24 cellular contexts compared by ENCODE assay signal in genomic region chr2:169916623-169917022, GRCh38.
"Had no signal": no experiment of that assay in that cellular context is flagged by ENCODE, and none has a peak within 500 bp of the region (broad histone marks: within the 10 kb centered on the region; RNA-seq: fewer than 3 reads in every experiment).

No MANE protein-coding gene starts in this region.

- H3K27me3 ChIP-seq: brain microvascular endothelial cell, cardiac muscle cell had no signal

- H3K9ac ChIP-seq: KMS-11 had no signal

- DNase-seq: activated CD4-positive, alpha-beta T cell treated with anti-CD3 and anti-CD28 coated beads for 4 hours; activated CD4-positive, alpha-beta T cell treated with anti-CD3 and anti-CD28 coated beads, Interleukin-2, amount 50 U/mL, for 4 hours; activated CD8-positive, alpha-beta memory T cell treated with anti-CD3 and anti-CD28 coated beads, Interleukin-2, amount 50 U/mL, for 48 hours; activated CD8-positive, alpha-beta T cell treated with anti-CD3 and anti-CD28 coated beads, Interleukin-2, amount 10 ng/mL, durations not matched to agents 7 days and 5 days; activated gamma-delta T cell treated with Interleukin-2 at 50 U/mL for 16 hours; activated naive CD4-positive, alpha-beta T cell treated with anti-CD3 and anti-CD28 coated beads, Interleukin-2, amount 10 ng/mL, durations not matched to agents 7 days and 5 days; activated naive CD8-positive, alpha-beta T cell treated with anti-CD3 and anti-CD28 coated beads for 36 hours; activated T-cell treated with anti-CD3 and anti-CD28 coated beads, Interleukin-2, amount 50 U/mL, for 24 hours; brain microvascular endothelial cell; cerebellar nuclear complex; NCI-H1092; NCI-H1417 treated with DMSO at 0.1 percent for 48 hours; NCI-H1694; NCI-H2029; NCI-H2107; NCI-H2171 treated with DMSO at 0.1 percent for 48 hours; NCI-H226; NCI-H526; NCI-H774; SIG-M5; T-cell had no signal

- H3K4me3 ChIP-seq: cardiac muscle cell had no signal

- H3K27ac Mint-ChIP-seq: activated CD8-positive, alpha-beta T cell treated with anti-CD3 and anti-CD28 coated beads, Interleukin-2, amount 10 ng/mL, durations not matched to agents 7 days and 5 days; activated naive CD4-positive, alpha-beta T cell treated with anti-CD3 and anti-CD28 coated beads, Interleukin-2, amount 10 ng/mL, durations not matched to agents 7 days and 5 days; activated naive CD8-positive, alpha-beta T cell treated with anti-CD3 and anti-CD28 coated beads for 36 hours; activated T-cell treated with anti-CD3 and anti-CD28 coated beads, Interleukin-2, amount 50 U/mL, for 24 hours; T-cell had no signal

- H3K27ac ChIP-seq: brain microvascular endothelial cell, cardiac muscle cell, KMS-11, VCaP had no signal

- H3K4me3 Mint-ChIP-seq: activated CD8-positive, alpha-beta T cell treated with anti-CD3 and anti-CD28 coated beads, Interleukin-2, amount 10 ng/mL, durations not matched to agents 7 days and 5 days; activated naive CD4-positive, alpha-beta T cell treated with anti-CD3 and anti-CD28 coated beads, Interleukin-2, amount 10 ng/mL, durations not matched to agents 7 days and 5 days; activated naive CD8-positive, alpha-beta T cell treated with anti-CD3 and anti-CD28 coated beads for 36 hours; activated T-cell treated with anti-CD3 and anti-CD28 coated beads, Interleukin-2, amount 50 U/mL, for 24 hours; T-cell had no signal

- H3K27me3 Mint-ChIP-seq: activated naive CD4-positive, alpha-beta T cell treated with anti-CD3 and anti-CD28 coated beads, Interleukin-2, amount 10 ng/mL, durations not matched to agents 7 days and 5 days; activated naive CD8-positive, alpha-beta T cell treated with anti-CD3 and anti-CD28 coated beads for 36 hours; activated T-cell treated with anti-CD3 and anti-CD28 coated beads, Interleukin-2, amount 50 U/mL, for 24 hours; T-cell had no signal

- ATAC-seq: activated CD8-positive, alpha-beta T cell treated with anti-CD3 and anti-CD28 coated beads, Interleukin-2, amount 10 ng/mL, durations not matched to agents 7 days and 5 days; T-cell had no signal

- H3K4me1 Mint-ChIP-seq: activated naive CD4-positive, alpha-beta T cell treated with anti-CD3 and anti-CD28 coated beads, Interleukin-2, amount 10 ng/mL, durations not matched to agents 7 days and 5 days; activated naive CD8-positive, alpha-beta T cell treated with anti-CD3 and anti-CD28 coated beads for 36 hours; T-cell had no signal

- H3K4me2 ChIP-seq: KMS-11 had no signal

- H3K9me3 Mint-ChIP-seq: activated naive CD4-positive, alpha-beta T cell treated with anti-CD3 and anti-CD28 coated beads, Interleukin-2, amount 10 ng/mL, durations not matched to agents 7 days and 5 days; activated naive CD8-positive, alpha-beta T cell treated with anti-CD3 and anti-CD28 coated beads for 36 hours; activated T-cell treated with anti-CD3 and anti-CD28 coated beads, Interleukin-2, amount 50 U/mL, for 24 hours; T-cell had no signal
